ENCODE assay signal across 1 cellular context in genomic region chr16:10343124-10343760, GRCh38.
A peak's percentile ranks its signal among the peaks of the same experiment; 100 is the strongest.
TF ChIP-seq lines count a peak whose summit lies in the region.

No MANE protein-coding gene starts in this region.

TF ChIP-seq in K562, 482 proteins besides CTCF, POLR2A, EP300 and RAD21 (continued from another document and continues in another):
- peak in 1 of 2 experiments; percentile 72; a peak in 2 of 4 replicates for TF ChIP-seq ZMIZ1 (IDR thresholded peaks at IDR 0.05; ENCODE audit: low read depth in 2 of 2, low read length in 2 of 2)
- no peak for TF ChIP-seq ZC3H8 (IDR thresholded peaks at IDR 0.05)
- no peak for TF ChIP-seq ZBED1 (IDR thresholded peaks at IDR 0.05)
- TF ChIP-seq PHTF2 (CRISPR knock-in tag; IDR thresholded peaks at IDR 0.05): no peak
- peak in 1 of 2 experiments; percentile 72; a peak in 2 of 4 replicates for TF ChIP-seq FOXK2 (conservative IDR thresholded peaks at IDR 0.05 in 1 of 2, IDR thresholded peaks at IDR 0.05 in 1 of 2; ENCODE audit: low read depth in 2 of 2)
- TF ChIP-seq ZNF12 (CRISPR knock-in tag; IDR thresholded peaks at IDR 0.05): no peak
- no peak for TF ChIP-seq CREB5 (CRISPR knock-in tag; IDR thresholded peaks at IDR 0.05)
- TF ChIP-seq ZNF232 (CRISPR knock-in tag; IDR thresholded peaks at IDR 0.05): no peak
- peak; percentile 98 for TF ChIP-seq CBFA2T2 (conservative IDR thresholded peaks at IDR 0.05)
- peak; percentile 98 for TF ChIP-seq CBFA2T3 (IDR thresholded peaks at IDR 0.05)
- TF ChIP-seq SAFB (IDR thresholded peaks at IDR 0.05; ENCODE audit: borderline replicate concordance, low read depth, low read length): no peak
- TF ChIP-seq TFAP4 (CRISPR knock-in tag; IDR thresholded peaks at IDR 0.05; ENCODE audit: borderline replicate concordance): peak; percentile 46; the same call in 1 of the 2 replicates
- peak; percentile 92; the same call in 1 of the 2 replicates for TF ChIP-seq CBX1 (IDR thresholded peaks at IDR 0.05; ENCODE audit: low read depth)
- TF ChIP-seq CBX3 (IDR thresholded peaks at IDR 0.05; ENCODE audit: borderline replicate concordance in 1 of 2, low read length in 2 of 2): peak; percentile 23 to 96; a peak in 2 of 3 replicates
- TF ChIP-seq ZNF175 (CRISPR knock-in tag; IDR thresholded peaks at IDR 0.05; ENCODE audit: low read depth): peak; percentile 76; the same call in 1 of the 2 replicates
- TF ChIP-seq ZNF224 (CRISPR knock-in tag; IDR thresholded peaks at IDR 0.05): no peak
- TF ChIP-seq ZNF280A (IDR thresholded peaks at IDR 0.05; ENCODE audit: low read depth, partially characterized antibody): peak; percentile 55
- TF ChIP-seq ZNF212 (CRISPR knock-in tag; IDR thresholded peaks at IDR 0.05): no peak
- TF ChIP-seq NBN (IDR thresholded peaks at IDR 0.05; ENCODE audit: low read depth): peak; percentile 70; the same call in 1 of the 2 replicates
- TF ChIP-seq FIP1L1 (IDR thresholded peaks at IDR 0.05; ENCODE audit: low read depth, low read length, poor library complexity, severe bottlenecking): no peak
- TF ChIP-seq CTCFL (IDR thresholded peaks at IDR 0.05; ENCODE audit: borderline replicate concordance, insufficient read depth, low read depth, low read length, poor library complexity, severe bottlenecking): no peak
- no peak for TF ChIP-seq ZFPM2 (CRISPR knock-in tag; IDR thresholded peaks at IDR 0.05)
- TF ChIP-seq FOXJ2 (tag; IDR thresholded peaks at IDR 0.05): no peak
- no peak for TF ChIP-seq PBX2 (CRISPR knock-in tag; IDR thresholded peaks at IDR 0.05; ENCODE audit: low read depth)
- TF ChIP-seq PBX2 (tag; conservative IDR thresholded peaks at IDR 0.05; ENCODE audit: low read depth): peak; percentile 53; the same call in 1 of the 2 replicates
- no peak for TF ChIP-seq ZNF780A (CRISPR knock-in tag; IDR thresholded peaks at IDR 0.05)
- TF ChIP-seq KDM1A (IDR thresholded peaks at IDR 0.05): peak; percentile 71 to 82; a peak in 3 of 4 replicates
- TF ChIP-seq NEUROD1 (IDR thresholded peaks at IDR 0.05; ENCODE audit: borderline replicate concordance, low read depth, low read length, partially characterized antibody): no peak
- TF ChIP-seq CGGBP1 (CRISPR knock-in tag; IDR thresholded peaks at IDR 0.05): no peak
- TF ChIP-seq ARID2 (IDR thresholded peaks at IDR 0.05): no peak
- TF ChIP-seq GATA2 (CRISPR knock-in tag; IDR thresholded peaks at IDR 0.05): peak; percentile 83
- no peak; the same call in 1 of the 2 replicates for TF ChIP-seq BCOR (IDR thresholded peaks at IDR 0.05)
- no peak for TF ChIP-seq KHSRP (IDR thresholded peaks at IDR 0.05)
- TF ChIP-seq SP1 (CRISPR knock-in tag; IDR thresholded peaks at IDR 0.05): no peak
- no peak for TF ChIP-seq ETV5 (CRISPR knock-in tag; IDR thresholded peaks at IDR 0.05; ENCODE audit: low read depth)
- no peak for TF ChIP-seq SETDB1 (IDR thresholded peaks at IDR 0.05; ENCODE audit: low read length)
- peak; percentile 70; the same call in 1 of the 2 replicates for TF ChIP-seq ZNF589 (CRISPR knock-in tag; IDR thresholded peaks at IDR 0.05; ENCODE audit: low read depth)
- no peak for TF ChIP-seq TSC22D4 (tag; IDR thresholded peaks at IDR 0.05)
- no peak for TF ChIP-seq SMARCA5 (IDR thresholded peaks at IDR 0.05)
- TF ChIP-seq ZNF639 (CRISPR knock-in tag; conservative IDR thresholded peaks at IDR 0.05 in 1 of 2, IDR thresholded peaks at IDR 0.05 in 1 of 2): no peak
- no peak for TF ChIP-seq ZC3H4 (CRISPR knock-in tag; IDR thresholded peaks at IDR 0.05; ENCODE audit: borderline replicate concordance)
- TF ChIP-seq ZBTB5 (IDR thresholded peaks at IDR 0.05): no peak
- TF ChIP-seq ZNF592 (IDR thresholded peaks at IDR 0.05): no peak
- peak; percentile 95 for TF ChIP-seq DMBX1 (CRISPR knock-in tag; IDR thresholded peaks at IDR 0.05; ENCODE audit: borderline replicate concordance)
- no peak for TF ChIP-seq PHB (CRISPR knock-in tag; IDR thresholded peaks at IDR 0.05)
